1 cellular context compared by ENCODE assay signal in genomic region chr9:125143377-125144090, GRCh38.
A peak's percentile ranks its signal among the peaks of the same experiment; 100 is the strongest.
TF ChIP-seq lines count a peak whose summit lies in the region.

Gene SCAI, minus strand, starts transcription at chr9:125143528. Its CDS starts 91 bp downstream, at chr9:125143437.

TF ChIP-seq in K562, 482 proteins besides CTCF, POLR2A, EP300 and RAD21 (continued from another document):
- TF ChIP-seq MNT (conservative IDR thresholded peaks at IDR 0.05) (peak; percentile 43 to 75; a peak in 3 of 4 replicates), SNAPC5 (CRISPR knock-in tag; IDR thresholded peaks at IDR 0.05) (no peak), ZBTB33 (CRISPR knock-in tag; IDR thresholded peaks at IDR 0.05) (peak; percentile 59; the same call in 1 of the 2 replicates), FOS (IDR thresholded peaks at IDR 0.05; ENCODE audit: extremely low read depth, insufficient read length) (peak; percentile 96), MYNN (IDR thresholded peaks at IDR 0.05) (peak; percentile 77), MYNN (CRISPR knock-in tag; IDR thresholded peaks at IDR 0.05) (no peak), FOXJ3 (CRISPR knock-in tag; IDR thresholded peaks at IDR 0.05) (no peak), CHCHD3 (CRISPR knock-in tag; IDR thresholded peaks at IDR 0.05) (no peak)
